In the genomic region with DNA sequence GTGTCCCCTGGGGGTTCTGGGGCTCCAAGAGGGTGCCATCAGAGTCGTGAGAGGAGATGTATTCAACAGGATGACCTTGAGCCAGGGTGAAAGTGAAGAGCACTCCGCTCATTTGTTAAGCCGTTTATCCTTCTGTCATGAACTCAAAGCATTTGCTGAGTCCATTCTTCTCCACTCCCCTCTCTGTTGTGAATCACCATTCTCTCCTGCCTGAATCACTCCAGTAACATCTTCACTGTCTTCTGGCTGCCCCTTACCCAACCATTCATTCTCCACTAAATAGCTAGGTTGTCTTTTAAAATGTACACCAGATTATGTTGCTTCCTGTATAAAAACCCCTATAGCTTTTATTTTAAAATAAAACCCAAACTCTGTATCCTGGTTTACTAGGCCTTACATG, we compare ENCODE assay signal across 25 cellular contexts.
"Had no signal": no experiment of that assay in that cellular context is flagged by ENCODE, and none has a peak within 500 bp of the region (broad histone marks: within the 10 kb centered on the region; RNA-seq: fewer than 3 reads in every experiment).

No MANE protein-coding gene starts in this region.

- H3K27me3 ChIP-seq: adrenal gland, ascending aorta, brain microvascular endothelial cell, esophagus muscularis mucosa, right lobe of liver, suprapubic skin, tibial artery, upper lobe of right lung had no signal

- H3K27ac ChIP-seq: adrenal gland, ascending aorta, brain microvascular endothelial cell, coronary artery, esophagus muscularis mucosa, right lobe of liver, suprapubic skin, tibial artery, upper lobe of right lung had no signal

- H3K4me1 ChIP-seq: ascending aorta, right lobe of liver, suprapubic skin, tibial artery, upper lobe of right lung had no signal

- ATAC-seq: left ventricle myocardium superior, right lobe of liver, T-helper 17 cell, upper lobe of right lung had no signal

- H3K4me2 ChIP-seq: smooth muscle cell had no signal

- H3K9me3 ChIP-seq: adrenal gland, ascending aorta, esophagus muscularis mucosa, right lobe of liver, suprapubic skin, tibial artery, upper lobe of right lung had no signal

- H3K4me3 ChIP-seq: adrenal gland, ascending aorta, coronary artery, esophagus muscularis mucosa, right lobe of liver, smooth muscle cell, suprapubic skin, tibial artery, upper lobe of right lung had no signal

- DNase-seq: activated CD4-positive, alpha-beta memory T cell treated with anti-CD3 and anti-CD28 coated beads for 36 hours; activated CD4-positive, alpha-beta T cell treated with anti-CD3 and anti-CD28 coated beads, Interleukin-2, amount 10 ng/mL, durations not matched to agents 24 days and 14 days; activated CD4-positive, CD25-positive, alpha-beta regulatory T cell treated with anti-CD3 and anti-CD28 coated beads, Interleukin-2, amount 50 U/mL, for 72 hours; activated CD8-positive, alpha-beta memory T cell treated with anti-CD3 and anti-CD28 coated beads, Interleukin-2, amount 50 U/mL, for 4 hours; activated effector memory CD4-positive, alpha-beta T cell treated with anti-CD3 and anti-CD28 coated beads, Interleukin-2, amount 50 U/mL, for 16 hours; activated naive CD4-positive, alpha-beta T cell treated with anti-CD3 and anti-CD28 coated beads for 36 hours; activated naive CD8-positive, alpha-beta T cell treated with anti-CD3 and anti-CD28 coated beads for 36 hours; activated T-cell treated with anti-CD3 and anti-CD28 coated beads, Interleukin-2, amount 50 U/mL, for 1 hour; adrenal gland; brain microvascular endothelial cell; foreskin melanocyte; left ventricle myocardium superior; right lobe of liver; stimulated activated CD4-positive, alpha-beta T cell treated with anti-CD3 and anti-CD28 coated beads, Interleukin-15, amount 100 ng/mL, for 24 hours; stimulated activated CD4-positive, alpha-beta T cell treated with anti-CD3 and anti-CD28 coated beads, Interleukin-2, amount 100 ng/mL, for 24 hours; stimulated activated naive CD4-positive, alpha-beta T cell; T-helper 17 cell; T1000; tibial artery; upper lobe of right lung had no signal
